8 cellular contexts compared by ENCODE assay signal in the genomic region with DNA sequence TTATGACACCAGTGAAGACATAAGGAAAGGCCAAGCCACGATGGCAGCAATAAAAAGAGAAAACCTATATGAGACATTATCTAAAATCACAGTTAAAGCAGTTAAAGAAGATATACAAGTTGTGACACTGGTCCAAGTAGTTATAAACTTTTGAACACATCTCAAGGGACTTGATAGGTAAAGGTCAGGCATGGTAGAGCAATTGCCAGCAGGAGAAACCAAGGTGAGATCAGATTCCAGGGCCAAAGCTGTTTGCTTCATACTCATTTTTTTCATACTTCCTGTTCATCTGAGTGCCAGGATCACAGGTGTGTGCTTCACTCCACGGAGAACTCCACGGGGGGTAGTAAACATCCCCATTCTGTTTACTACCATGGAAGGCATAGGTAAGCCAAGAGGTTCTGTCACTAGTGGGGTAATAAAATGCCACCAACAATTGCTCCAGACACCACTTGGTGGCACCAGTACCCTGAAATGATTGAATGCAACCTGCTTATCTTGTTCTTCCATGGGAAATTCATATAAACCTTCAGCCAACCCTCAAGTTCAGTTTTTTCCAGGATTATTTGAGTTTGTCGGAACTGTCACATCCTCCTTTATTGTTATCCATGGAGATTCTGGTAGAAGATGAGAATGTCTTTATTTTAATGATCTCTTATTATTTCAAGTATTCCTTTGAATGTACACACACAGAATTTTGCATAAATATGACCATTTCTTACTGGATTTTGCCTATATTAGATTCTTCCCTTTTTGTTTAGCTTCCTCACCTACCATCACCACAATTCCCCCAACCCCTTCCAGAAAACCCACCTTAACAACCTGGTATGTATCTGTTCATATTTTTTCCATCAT. TPM values are rescaled to one million over a fixed set of nuclear protein-coding genes. Genes with fewer than 3 reads are reported as not detected.
DNase-seq lines count a peak whose midpoint lies in the region; ATAC-seq lines count a peak whose summit lies in the region.

No MANE protein-coding gene starts in this region.

- H3K27me3 ChIP-seq in aorta (ENCODE audit: control insufficient read depth in 1 of 2, insufficient read depth in 2 of 2, low read length in 1 of 2): no peaks in the 10 kb centered on the region

- no peak overlapping the region for H3K27ac ChIP-seq in aorta (ENCODE audit: low read depth in 1 of 2, low read length in 2 of 2)

- H3K9me3 ChIP-seq in aorta (ENCODE audit: control insufficient read depth, low read length): no peaks in the 10 kb centered on the region

- H3K36me3 ChIP-seq in aorta (ENCODE audit: control insufficient read depth in 1 of 2, insufficient read depth in 2 of 2, low read length in 1 of 2): no peaks in the 10 kb centered on the region

- intact Hi-C loops in aorta (cut with DNase I): loop anchor here (5.0 kb wide), 2 partner anchors 175 to 530 kb away; no protein-coding TSS in a partner anchor

- DNase-seq in DMS153 (lab: John Stamatoyannopoulos, UW): peak; percentile 86
- DNase-seq in NCI-H748 treated with DMSO at 0.1 percent for 48 hours (lab: John Stamatoyannopoulos, UW): peak; percentile 74
- DNase-seq in dermis blood vessel endothelial cell: peak; percentile 30
- DNase-seq in myocyte (ENCODE audit: low read depth): peak; percentile 49
- no peak for DNase-seq in CD1c-positive myeloid dendritic cell (ENCODE audit: extremely low spot score)
- DNase-seq in NK-92 treated with Interleukin-12 subunit alpha and Interleukin-12 subunit beta, amount 100 ng/mL, for 24 hours (lab: John Stamatoyannopoulos, UW): no peak
- no peak for DNase-seq in aorta

- 49 to 59% methylated on average over 4 of the region's 4 CpGs for WGBS in aorta, 2 donors

- no peak overlapping the region for H3K4me3 ChIP-seq in aorta (ENCODE audit: low read length in 2 of 2)

- H3K4me1 ChIP-seq in aorta (ENCODE audit: control insufficient read depth in 1 of 2, insufficient read depth in 2 of 2, low read length in 2 of 2): no peaks in the 10 kb centered on the region

- peak; percentile 58 for ATAC-seq in HG02885 (IDR thresholded peaks at IDR 0.05; ENCODE audit: poor library complexity, unreplicated experiment)
- ATAC-seq in aorta (ENCODE audit: low FRiP score): no peak

RNA-seq across cellular contexts. Expression of a gene that starts 59.2 kb away (rescaled TPM):
- total RNA-seq in dermis blood vessel endothelial cell (0.23 TPM in 1 of 2 replicates, not detected in the other), myocyte (not detected in 2 replicates), aorta (1 to 10 TPM; 1.4 to 7.5 TPM)
- polyA plus RNA-seq in myocyte (2012): 0.10 TPM
- polyA plus RNA-seq in aorta: 100 to 1,000 TPM in 1 of 2 donors, 10 to 100 TPM in 1; 16.2 to 187 TPM

Comparison
In these comparisons a context has a peak if more than half of its experiments do, and no peak if none do; other contexts are left out.
1. DNase-seq: peak in DMS153 (single experiment), NCI-H748 treated with DMSO at 0.1 percent for 48 hours (single experiment), dermis blood vessel endothelial cell (single experiment) and myocyte (single experiment); none in CD1c-positive myeloid dendritic cell (single experiment), NK-92 treated with Interleukin-12 subunit alpha and Interleukin-12 subunit beta, amount 100 ng/mL, for 24 hours (single experiment) and aorta (0 of 2).